23 cellular contexts compared by ENCODE assay signal in the genomic region with DNA sequence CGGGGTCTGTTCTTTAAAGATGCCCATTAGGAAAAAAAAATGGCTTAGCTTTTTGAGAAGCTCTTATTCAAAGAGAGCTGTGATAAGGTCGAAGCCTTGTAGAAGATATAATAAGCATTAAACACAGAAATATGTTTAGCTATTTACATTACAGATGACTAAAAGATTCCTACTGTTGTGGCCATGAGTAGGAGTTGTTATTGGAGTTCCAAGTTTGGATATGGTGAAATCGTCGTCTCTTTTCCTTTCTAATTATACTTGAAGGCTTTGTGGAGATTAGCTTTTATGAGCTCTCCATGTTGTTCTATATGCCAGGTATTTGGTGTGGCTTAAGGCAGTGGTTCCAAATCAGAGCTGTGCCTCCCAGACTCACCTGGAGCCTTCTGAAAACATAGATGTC.
"Had no signal": no experiment of that assay in that cellular context is flagged by ENCODE, and none has a peak within 500 bp of the region (broad histone marks: within the 10 kb centered on the region; RNA-seq: fewer than 3 reads in every experiment).

No MANE protein-coding gene starts in this region.

- H3K4me3 Mint-ChIP-seq: activated B cell treated with CpG ODN at 0.5 μM for 24 hours; activated CD4-positive, alpha-beta T cell treated with anti-CD3 and anti-CD28 coated beads, Interleukin-2, amount 10 ng/mL, durations not matched to agents 24 days and 14 days; activated naive CD4-positive, alpha-beta T cell treated with anti-CD3 and anti-CD28 coated beads for 36 hours; activated T-helper 17 cell treated with anti-CD3 and anti-CD28 coated beads, Interleukin-2, amount 50 U/mL, for 72 hours; brain; naive B cell had no signal

- DNase-seq: activated B cell treated with CpG ODN at 0.5 μM for 24 hours; activated CD4-positive, alpha-beta T cell treated with anti-CD3 and anti-CD28 coated beads, Interleukin-2, amount 10 ng/mL, durations not matched to agents 24 days and 14 days; activated CD8-positive, alpha-beta memory T cell treated with anti-CD3 and anti-CD28 coated beads for 24 hours; activated naive CD4-positive, alpha-beta T cell treated with anti-CD3 and anti-CD28 coated beads for 36 hours; adrenal gland; cerebellar nuclear complex; dorsolateral prefrontal cortex; hippocampal formation; lower lobe of right lung; midbrain; naive B cell; right lobe of liver; stimulated activated CD4-positive, alpha-beta T cell treated with anti-CD3 and anti-CD28 coated beads, Interleukin-12 subunit alpha, Interleukin-12 subunit beta, amount 100 ng/mL, for 4 hours; stimulated activated CD4-positive, alpha-beta T cell treated with anti-CD3 and anti-CD28 coated beads, Interleukin-2, amount 100 ng/mL, for 48 hours; stimulated activated naive CD4-positive, alpha-beta T cell treated with Interleukin-2 at 50 U/mL for 16 hours; T-helper 2 cell; upper lobe of right lung had no signal

- H3K27me3 ChIP-seq: adrenal gland, gastroesophageal sphincter, neutrophil, right lobe of liver, upper lobe of right lung had no signal

- H3K36me3 ChIP-seq: neutrophil, prostate gland had no signal

- H3K27ac Mint-ChIP-seq: activated B cell treated with CpG ODN at 0.5 μM for 24 hours; activated CD4-positive, alpha-beta T cell treated with anti-CD3 and anti-CD28 coated beads, Interleukin-2, amount 10 ng/mL, durations not matched to agents 24 days and 14 days; activated naive CD4-positive, alpha-beta T cell treated with anti-CD3 and anti-CD28 coated beads for 36 hours; activated T-helper 17 cell treated with anti-CD3 and anti-CD28 coated beads, Interleukin-2, amount 50 U/mL, for 72 hours; brain; naive B cell had no signal

- H3K27me3 Mint-ChIP-seq: activated B cell treated with CpG ODN at 0.5 μM for 24 hours, brain, naive B cell had no signal

- H3K9me3 Mint-ChIP-seq: activated B cell treated with CpG ODN at 0.5 μM for 24 hours; activated CD4-positive, alpha-beta T cell treated with anti-CD3 and anti-CD28 coated beads, Interleukin-2, amount 10 ng/mL, durations not matched to agents 24 days and 14 days; activated naive CD4-positive, alpha-beta T cell treated with anti-CD3 and anti-CD28 coated beads for 36 hours; activated T-helper 17 cell treated with anti-CD3 and anti-CD28 coated beads, Interleukin-2, amount 50 U/mL, for 72 hours; brain; naive B cell had no signal

- H3K4me1 Mint-ChIP-seq: activated CD4-positive, alpha-beta T cell treated with anti-CD3 and anti-CD28 coated beads, Interleukin-2, amount 10 ng/mL, durations not matched to agents 24 days and 14 days; activated T-helper 17 cell treated with anti-CD3 and anti-CD28 coated beads, Interleukin-2, amount 50 U/mL, for 72 hours had no signal

- H3K4me1 ChIP-seq: adrenal gland, prostate gland, right lobe of liver had no signal

- ATAC-seq: activated T-helper 17 cell treated with anti-CD3 and anti-CD28 coated beads, Interleukin-2, amount 50 U/mL, for 72 hours; esophagus mucosa; gastroesophageal sphincter; right lobe of liver; upper lobe of right lung had no signal

- H3K4me3 ChIP-seq: adrenal gland, dorsolateral prefrontal cortex, gastroesophageal sphincter, lower lobe of right lung, prostate gland, right lobe of liver, upper lobe of right lung had no signal

- H3K9me3 ChIP-seq: adrenal gland, gastroesophageal sphincter, lower lobe of right lung, neutrophil, prostate gland, right lobe of liver, upper lobe of right lung had no signal

- H3K27ac ChIP-seq: adrenal gland, dorsolateral prefrontal cortex, lower lobe of right lung, prostate gland, right lobe of liver, upper lobe of right lung had no signal
